ENCODE assay signal across 8 cellular contexts in genomic region chr18:48939368-48940097, GRCh38. TPM values are rescaled to one million over a fixed set of nuclear protein-coding genes. Genes with fewer than 3 reads are reported as not detected.
A peak's percentile ranks its signal among the peaks of the same experiment; 100 is the strongest.
DNase-seq lines count a peak whose midpoint lies in the region; ATAC-seq and TF ChIP-seq lines count a peak whose summit lies in the region.

No MANE protein-coding gene starts in this region.

- no peak for TF ChIP-seq CTCF in Loucy (conservative IDR thresholded peaks at IDR 0.05; ENCODE audit: low read length)
- TF ChIP-seq CTCF in body of pancreas (IDR thresholded peaks at IDR 0.05) = no peak
- no peak for TF ChIP-seq CTCF in suprapubic skin (IDR thresholded peaks at IDR 0.05)

- intact Hi-C loops in body of pancreas (cut with DNase I) = no loop called here

- H3K79me2 ChIP-seq in Loucy (ENCODE audit: insufficient read depth, low read length) = peaks cover 94% of the 10 kb centered on the region

- no peaks in the 10 kb centered on the region for H3K9me2 ChIP-seq in Loucy (replicated peaks; ENCODE audit: low read depth, low read length)

- H3K36me3 ChIP-seq in Loucy (ENCODE audit: insufficient read depth, low read length) = peaks cover 69% of the 10 kb centered on the region
- H3K36me3 ChIP-seq in body of pancreas (replicated peaks in 1 of 2; ENCODE audit: insufficient read depth in 1 of 2, low read depth in 2 of 2) = no peaks in the 10 kb centered on the region
- H3K36me3 ChIP-seq in suprapubic skin = peaks cover 6% of the 10 kb centered on the region

- no peak overlapping the region for H2AFZ ChIP-seq in Loucy (ENCODE audit: low read length)

- no peak overlapping the region for H3K9ac ChIP-seq in Loucy (ENCODE audit: low read depth, low read length, poor library complexity, severe bottlenecking)

- H3K27ac ChIP-seq in body of pancreas (peak overlapping the region; percentile 39 to 78 (median 71)), suprapubic skin (peak overlapping the region; percentile 73)

- no peak for TF ChIP-seq EP300 in suprapubic skin (IDR thresholded peaks at IDR 0.05)

- H3K4me1 ChIP-seq in Loucy (ENCODE audit: insufficient read depth, low read length, poor library complexity, severe bottlenecking) (peaks cover 72% of the 10 kb centered on the region), body of pancreas (peaks cover 87% of the 10 kb centered on the region), suprapubic skin (peaks cover 94% of the 10 kb centered on the region)

- no peak for ATAC-seq in body of pancreas
- ATAC-seq in HG02884 (IDR thresholded peaks at IDR 0.05; ENCODE audit: unreplicated experiment) = no peak
- ATAC-seq in HG03108 (IDR thresholded peaks at IDR 0.05; ENCODE audit: unreplicated experiment) = no peak

- H3K4me3 ChIP-seq in Loucy (ENCODE audit: low read length, poor library complexity, severe bottlenecking) (peak overlapping the region; percentile 42), body of pancreas (no peak overlapping the region), suprapubic skin (peak overlapping the region; percentile 34)

- no peak for TF ChIP-seq POLR2A in body of pancreas (IDR thresholded peaks at IDR 0.05)
- TF ChIP-seq POLR2A in suprapubic skin (IDR thresholded peaks at IDR 0.05) = no peak

- peak overlapping the region; percentile 70 for H3K4me2 ChIP-seq in Loucy (ENCODE audit: low read depth, low read length, poor library complexity, severe bottlenecking)

- no peaks in the 10 kb centered on the region for H3K9me3 ChIP-seq in Loucy (ENCODE audit: insufficient read depth, low read depth, low read length)
- no peaks in the 10 kb centered on the region for H3K9me3 ChIP-seq in body of pancreas
- H3K9me3 ChIP-seq in suprapubic skin = no peaks in the 10 kb centered on the region

- 37 to 60% methylated on average over 12 of the region's 13 CpGs for WGBS in body of pancreas, 2 donors
- 2% methylated on average over 8 of the region's 13 CpGs for WGBS in suprapubic skin

- peaks cover 92% of the 10 kb centered on the region for H4K20me1 ChIP-seq in Loucy (ENCODE audit: insufficient read depth, low read length, poor library complexity, severe bottlenecking)

- H3K27me3 ChIP-seq in Loucy (ENCODE audit: insufficient read depth, low read length, poor library complexity, severe bottlenecking) (no peaks in the 10 kb centered on the region), body of pancreas (no peaks in the 10 kb centered on the region), suprapubic skin (no peaks in the 10 kb centered on the region)

- H3F3A ChIP-seq in Loucy (ENCODE audit: low read depth) = peaks cover 11% of the 10 kb centered on the region

- DNase-seq in body of pancreas (peak in 2 of 4 donors; percentile 26 to 39), left kidney (ENCODE audit: low read depth, low spot score) (peak; percentile 73), suprapubic skin (ENCODE audit: low spot score in 2 of 2) (no peak), hepatic stellate cell (ENCODE audit: low spot score) (no peak), A172 (ENCODE audit: low spot score) (no peak)

RNA-seq across cellular contexts. Expression of gene SMAD7, which starts 11.2 kb away (rescaled TPM):
- total RNA-seq in body of pancreas = 10 to 100 TPM; 23.3 to 44.5 TPM
- total RNA-seq in suprapubic skin = 10 to 100 TPM; 19.7 to 41.6 (median 27.8) TPM
- total RNA-seq in A172 (2014; rRNA removed; shearing (Covaris generic)) = 6.2 and 8.5 TPM in 2 replicates

Comparison
In these comparisons a context has a peak if more than half of its experiments do, and no peak if none do; other contexts are left out.
1. H3K4me3 ChIP-seq: peak in Loucy (single experiment) and suprapubic skin (single experiment); none in body of pancreas (0 of 2).